ENCODE assay signal across 8 cellular contexts in the genomic region with DNA sequence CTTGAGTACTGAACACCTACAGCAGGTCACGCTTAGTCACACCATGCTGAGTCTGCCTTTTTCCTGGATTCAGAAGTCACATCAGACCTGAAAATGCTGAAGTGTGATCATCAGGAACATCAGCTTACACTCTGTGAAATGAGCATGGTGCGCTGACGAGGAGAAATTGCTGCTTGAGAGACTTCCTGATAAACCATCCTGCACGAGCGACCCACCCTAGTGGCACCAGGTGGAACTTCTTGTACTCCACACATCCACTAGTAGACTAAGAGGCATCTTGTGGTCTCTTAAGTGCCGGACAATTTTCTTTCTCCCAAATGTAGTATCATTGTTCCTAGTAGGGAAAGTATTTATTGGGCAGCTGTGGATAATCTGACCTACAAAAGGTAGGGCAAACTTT. TPM values are rescaled to one million over a fixed set of nuclear protein-coding genes. Genes with fewer than 3 reads are reported as not detected.
A peak's percentile ranks its signal among the peaks of the same experiment; 100 is the strongest.
DNase-seq lines count a peak whose midpoint lies in the region; ATAC-seq, FAIRE-seq and TF ChIP-seq lines count a peak whose summit lies in the region.

No MANE protein-coding gene starts in this region.

- intact Hi-C loops in sciatic nerve (cut with DNase I): loop anchor here (10.0 kb wide), 1 partner anchor 180 kb away; no protein-coding TSS in a partner anchor

- H3K27ac ChIP-seq in OCI-LY1 (ENCODE audit: low read depth, low read length, poor library complexity, severe bottlenecking) (no peak overlapping the region), small intestine (ENCODE audit: low read depth in 1 of 2, low read length in 1 of 2) (no peak overlapping the region)

- ATAC-seq in esophagus mucosa (peak; percentile 81), sciatic nerve (no peak), GM21529 (IDR thresholded peaks at IDR 0.05; ENCODE audit: unreplicated experiment) (no peak)

- no peak for FAIRE-seq in small intestine (lab: Jason Lieb, UNC)

- no peaks in the 10 kb centered on the region for H3K79me2 ChIP-seq in OCI-LY1 (ENCODE audit: insufficient read depth, low read length)

- H3K36me3 ChIP-seq in OCI-LY1 (ENCODE audit: insufficient read depth, low read length) (peaks cover 96% of the 10 kb centered on the region), small intestine (ENCODE audit: control insufficient read depth in 2 of 2, insufficient read depth in 2 of 2, low read length in 2 of 2) (peaks cover 17 to 19% of the 10 kb centered on the region in 2 donors)

- TF ChIP-seq CTCF in AG04449 (IDR thresholded peaks at IDR 0.05; ENCODE audit: insufficient read depth, low read length, missing control alignments): peak; percentile 27
- TF ChIP-seq CTCF in GM12873 (IDR thresholded peaks at IDR 0.05; ENCODE audit: insufficient read depth, low read depth, low read length, missing control alignments): peak; percentile 64
- TF ChIP-seq CTCF in OCI-LY1 (IDR thresholded peaks at IDR 0.05; ENCODE audit: low read length): peak; percentile 55

- no peaks in the 10 kb centered on the region for H3K9me2 ChIP-seq in OCI-LY1 (ENCODE audit: low read depth, low read length)

- H4K20me1 ChIP-seq in OCI-LY1 (ENCODE audit: insufficient read depth, low read length): no peaks in the 10 kb centered on the region

- DNase-seq in AG04449 (ENCODE audit: low read depth, low spot score) (no peak), small intestine (peak; percentile 15), sciatic nerve (ENCODE audit: low spot score) (no peak)
- DNase-seq in stimulated activated naive CD4-positive, alpha-beta T cell (lab: John Stamatoyannopoulos, UW): no peak

- H3K27me3 ChIP-seq in OCI-LY1 (ENCODE audit: insufficient read depth, low read length): no peaks in the 10 kb centered on the region
- H3K27me3 ChIP-seq in small intestine (ENCODE audit: control insufficient read depth in 2 of 2, insufficient read depth in 2 of 2, low read length in 2 of 2): no peaks in the 10 kb centered on the region

- no peak overlapping the region for H2AFZ ChIP-seq in OCI-LY1 (ENCODE audit: low read length)

- POLR2A ChIA-PET in AG04449 (lab: Yijun Ruan, JAX): no interaction called here

- H3K4me3 ChIP-seq in AG04449 (ENCODE audit: low read depth, low read length) (no peak overlapping the region), OCI-LY1 (ENCODE audit: low read depth, low read length, poor library complexity, severe bottlenecking) (no peak overlapping the region), small intestine (ENCODE audit: low read depth in 1 of 2, low read length in 2 of 2) (no peak overlapping the region)

- no peak overlapping the region for H3K9ac ChIP-seq in OCI-LY1 (ENCODE audit: low read length)

- 86 to 87% (median 86%) methylated on average over 6 of the region's 6 CpGs for WGBS in small intestine, 3 donors

- no peaks in the 10 kb centered on the region for H3K4me1 ChIP-seq in OCI-LY1 (ENCODE audit: insufficient read depth, low read length, severe bottlenecking)
- no peaks in the 10 kb centered on the region for H3K4me1 ChIP-seq in small intestine (ENCODE audit: control insufficient read depth in 2 of 2, insufficient read depth in 1 of 2, low read depth in 1 of 2, low read length in 1 of 2)

- H3K9me3 ChIP-seq in OCI-LY1 (ENCODE audit: low read length): no peaks in the 10 kb centered on the region
- H3K9me3 ChIP-seq in small intestine (ENCODE audit: control insufficient read depth, low read depth): no peaks in the 10 kb centered on the region

- no peak overlapping the region for H3K4me2 ChIP-seq in OCI-LY1 (ENCODE audit: low read length)

- H3F3A ChIP-seq in OCI-LY1 (ENCODE audit: insufficient read depth, low read length): no peaks in the 10 kb centered on the region

- CTCF ChIA-PET in AG04449 (lab: Yijun Ruan, JAX): no interaction called here

RNA-seq across cellular contexts. Expression of a gene that starts 51.8 kb away (rescaled TPM):
- total RNA-seq in esophagus mucosa (not detected), sciatic nerve (not detected)
- not detected for polyA plus RNA-seq in small intestine
